In genomic region chr20:61724376-61724775, GRCh38 we compare ENCODE assay signal across 16 cellular contexts.
DNase-seq lines count a peak whose midpoint lies in the region; ATAC-seq and TF ChIP-seq lines count a peak whose summit lies in the region.
"Had no signal": no experiment of that assay in that cellular context is flagged by ENCODE, and none has a peak within 500 bp of the region (broad histone marks: within the 10 kb centered on the region; RNA-seq: fewer than 3 reads in every experiment).

No MANE protein-coding gene starts in this region.

- TF ChIP-seq CTCF in AG04449 (IDR thresholded peaks at IDR 0.05; ENCODE audit: insufficient read depth, low read length, missing control alignments) (peak; percentile 8), VCaP (conservative IDR thresholded peaks at IDR 0.05) (peak; percentile 49), mucosa of descending colon (IDR thresholded peaks at IDR 0.05) (no peak)

- CTCF ChIA-PET in AG04449 (lab: Yijun Ruan, JAX): interaction anchor here (1.4 kb wide), 2 partner anchors 149 to 161 kb away, joined by 3 read pairs; no protein-coding TSS in a partner anchor

- DNase-seq in AG04449 (ENCODE audit: low read depth, low spot score): no peak
- DNase-seq in HCEC 1CT: peak; percentile 10
- peak; percentile 79 for DNase-seq in iPS-NIHi7 (ENCODE audit: extremely low spot score)
- no peak for DNase-seq in NCI-H1048 (lab: John Stamatoyannopoulos, UW)
- no peak for DNase-seq in NCI-H2029 (lab: John Stamatoyannopoulos, UW)
- no peak for DNase-seq in mucosa of descending colon
- no peak for DNase-seq in ureter (ENCODE audit: low spot score)
- DNase-seq: activated CD4-positive, alpha-beta memory T cell treated with anti-CD3 and anti-CD28 coated beads, Interleukin-2, amount 10 ng/mL, durations not matched to agents 7 days and 5 days; activated naive CD4-positive, alpha-beta T cell treated with anti-CD3 and anti-CD28 coated beads, Interleukin-2, amount 50 U/mL, for 16 hours; dermis blood vessel endothelial cell; NCI-H1092; NCI-H82; T-cell had no signal

- POLR2A ChIA-PET in AG04449 (lab: Yijun Ruan, JAX): no interaction called here

- no peaks in the 10 kb centered on the region for H3K4me1 ChIP-seq in mucosa of descending colon (ENCODE audit: low read depth)
- H3K4me1 ChIP-seq: tibial nerve had no signal

- no peaks in the 10 kb centered on the region for H3K9me3 ChIP-seq in mucosa of descending colon
- H3K9me3 ChIP-seq: tibial nerve had no signal

- no peaks in the 10 kb centered on the region for H3K36me3 ChIP-seq in mucosa of descending colon (ENCODE audit: low read depth)
- H3K36me3 ChIP-seq: tibial nerve had no signal

- no peak for ATAC-seq in mucosa of descending colon
- ATAC-seq: right cardiac atrium, T-cell had no signal

- H3K4me3 ChIP-seq in AG04449 (ENCODE audit: low read depth, low read length) (no peak overlapping the region), mucosa of descending colon (no peak overlapping the region)
- H3K4me3 ChIP-seq: tibial nerve had no signal

- peak overlapping the region; percentile 87 for H3K27ac ChIP-seq in VCaP
- H3K27ac ChIP-seq: tibial nerve had no signal

- intact Hi-C loops in mucosa of descending colon (cut with DNase I, micrococcal nuclease): loop anchor here in 1 of 2 donors (2.0 kb wide), 1 partner anchor 28 kb away; no protein-coding TSS in a partner anchor

Comparison
In these comparisons a context has a peak if more than half of its experiments do, and no peak if none do; other contexts are left out.
1. DNase-seq: peak in HCEC 1CT (single experiment) and iPS-NIHi7 (single experiment); none in AG04449 (single experiment), NCI-H1048 (single experiment), NCI-H2029 (single experiment), mucosa of descending colon (0 of 3) and ureter (single experiment).